In genomic region chr7:17090751-17091150, GRCh38 we compare ENCODE assay signal across 17 cellular contexts.
DNase-seq lines count a peak whose midpoint lies in the region; ATAC-seq and TF ChIP-seq lines count a peak whose summit lies in the region.
"Had no signal": no experiment of that assay in that cellular context is flagged by ENCODE, and none has a peak within 500 bp of the region (broad histone marks: within the 10 kb centered on the region; RNA-seq: fewer than 3 reads in every experiment).

No MANE protein-coding gene starts in this region.

- intact Hi-C loops in PC-3 (cut with micrococcal nuclease) = no loop called here

- H4K20me1 ChIP-seq in PC-3 (ENCODE audit: low read length) = no peaks in the 10 kb centered on the region

- no peak overlapping the region for H2AFZ ChIP-seq in PC-3 (ENCODE audit: low read length)

- TF ChIP-seq CTCF in PC-3 (conservative IDR thresholded peaks at IDR 0.05; ENCODE audit: low read depth, low read length) (no peak), epithelial cell of esophagus (IDR thresholded peaks at IDR 0.05; ENCODE audit: insufficient read depth, low read depth, low read length, missing control alignments) (no peak), suprapubic skin (IDR thresholded peaks at IDR 0.05) (no peak)

- no peaks in the 10 kb centered on the region for H3K36me3 ChIP-seq in PC-3 (ENCODE audit: low read depth, low read length)
- H3K36me3 ChIP-seq in suprapubic skin = no peaks in the 10 kb centered on the region
- H3K36me3 ChIP-seq: gastroesophageal sphincter, ovary, SJCRH30 had no signal

- H3K9ac ChIP-seq in PC-3 (ENCODE audit: low read length) = no peak overlapping the region

- peak overlapping the region; percentile 20 for H3K4me2 ChIP-seq in PC-3 (ENCODE audit: low read length)

- peak; percentile 42 for ATAC-seq in PC-3
- ATAC-seq: gastroesophageal sphincter had no signal

- H3K27me3 ChIP-seq in PC-3 (ENCODE audit: low read length) (no peaks in the 10 kb centered on the region), suprapubic skin (no peaks in the 10 kb centered on the region)
- H3K27me3 ChIP-seq: dorsolateral prefrontal cortex, gastroesophageal sphincter, ovary, SJCRH30 had no signal

- DNase-seq in EH (ENCODE audit: low read depth) (peak; percentile 94), PC-3 (peak; percentile 85), epithelial cell of esophagus (ENCODE audit: low read depth) (peak; percentile 77), renal cortical epithelial cell (ENCODE audit: low read depth) (peak; percentile 6), islet precursor cell (no peak), suprapubic skin (ENCODE audit: low spot score in 2 of 2) (no peak), mesenteric fat pad (ENCODE audit: low spot score) (no peak)
- no peak for DNase-seq in stimulated activated CD4-positive, alpha-beta T cell treated with anti-CD3 and anti-CD28 coated beads, Interleukin-4, amount 100 ng/mL, for 4 hours
- DNase-seq: CD4-positive, alpha-beta memory T cell; dorsolateral prefrontal cortex; GDM1; immature natural killer cell; midbrain; NCI-H2227 treated with DMSO at 0.1 percent for 48 hours; ovary; SJCRH30 had no signal

- H3K27ac ChIP-seq in PC-3 (ENCODE audit: low read length) (peak overlapping the region; percentile 63), suprapubic skin (no peak overlapping the region)
- H3K27ac ChIP-seq: dorsolateral prefrontal cortex, gastroesophageal sphincter, ovary, SJCRH30 had no signal

- H3K4me1 ChIP-seq in PC-3 (ENCODE audit: insufficient read depth, low read length) (peaks cover 29% of the 10 kb centered on the region), suprapubic skin (peaks cover 11% of the 10 kb centered on the region)
- H3K4me1 ChIP-seq: gastroesophageal sphincter, SJCRH30 had no signal

- no peaks in the 10 kb centered on the region for H3K9me2 ChIP-seq in PC-3 (replicated peaks; ENCODE audit: low read length)

- H3F3A ChIP-seq in PC-3 (ENCODE audit: low read length, unreplicated experiment) = peaks cover 4% of the 10 kb centered on the region

- WGBS in suprapubic skin = 39% methylated on average over 2 of the region's 2 CpGs

- POLR2A ChIA-PET in PC-3 (lab: Charles Lee; ENCODE audit: unreplicated experiment) = no interaction called here

- H3K9me3 ChIP-seq in PC-3 (ENCODE audit: low read length) = no peaks in the 10 kb centered on the region
- no peaks in the 10 kb centered on the region for H3K9me3 ChIP-seq in suprapubic skin
- H3K9me3 ChIP-seq: gastroesophageal sphincter, ovary, SJCRH30 had no signal

- no peak overlapping the region for H3K4me3 ChIP-seq in PC-3 (ENCODE audit: low read length)
- no peak overlapping the region for H3K4me3 ChIP-seq in epithelial cell of esophagus (ENCODE audit: low read length)
- H3K4me3 ChIP-seq in suprapubic skin = no peak overlapping the region
- H3K4me3 ChIP-seq: dorsolateral prefrontal cortex, gastroesophageal sphincter, ovary, SJCRH30 had no signal

- BruUV-seq in PC-3 (replicated peaks; lab: Mats Ljungman, UMichigan) = no TSS peak

- TF ChIP-seq POLR2A in suprapubic skin (IDR thresholded peaks at IDR 0.05) = no peak

- H3K79me2 ChIP-seq in PC-3 (ENCODE audit: low read length) = no peaks in the 10 kb centered on the region

- CTCF ChIA-PET in PC-3 (lab: Charles Lee) = no interaction called here

- TF ChIP-seq EP300 in suprapubic skin (IDR thresholded peaks at IDR 0.05) = no peak

Comparison
In these comparisons a context has a peak if more than half of its experiments do, and no peak if none do; other contexts are left out.
1. DNase-seq: peak in EH (single experiment), PC-3 (single experiment), epithelial cell of esophagus (single experiment) and renal cortical epithelial cell (single experiment); none in islet precursor cell (single experiment), suprapubic skin (0 of 2), mesenteric fat pad (single experiment) and stimulated activated CD4-positive, alpha-beta T cell treated with anti-CD3 and anti-CD28 coated beads, Interleukin-4, amount 100 ng/mL, for 4 hours (0 of 2).